ENCODE assay signal across 1 cellular context in genomic region chr13:93786846-93787245, GRCh38.
TF ChIP-seq lines count a peak whose summit lies in the region.

No MANE protein-coding gene starts in this region.

TF ChIP-seq in HEK293, 187 proteins besides CTCF, POLR2A, EP300 and RAD21 (continued from another document):
- no peak for TF ChIP-seq ZNF792 (tag by site-specific recombination; IDR thresholded peaks at IDR 0.05)
- TF ChIP-seq, protein P1, sequence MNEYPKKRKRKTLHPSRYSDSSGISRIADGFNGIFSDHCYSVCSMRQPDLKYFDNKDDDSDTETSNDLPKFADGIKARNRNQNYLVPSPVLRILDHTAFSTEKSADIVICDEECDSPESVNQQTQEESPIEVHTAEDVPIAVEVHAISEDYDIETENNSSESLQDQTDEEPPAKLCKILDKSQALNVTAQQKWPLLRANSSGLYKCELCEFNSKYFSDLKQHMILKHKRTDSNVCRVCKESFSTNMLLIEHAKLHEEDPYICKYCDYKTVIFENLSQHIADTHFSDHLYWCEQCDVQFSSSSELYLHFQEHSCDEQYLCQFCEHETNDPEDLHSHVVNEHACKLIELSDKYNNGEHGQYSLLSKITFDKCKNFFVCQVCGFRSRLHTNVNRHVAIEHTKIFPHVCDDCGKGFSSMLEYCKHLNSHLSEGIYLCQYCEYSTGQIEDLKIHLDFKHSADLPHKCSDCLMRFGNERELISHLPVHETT (tag by site-specific recombination; IDR thresholded peaks at IDR 0.05) = no peak
- TF ChIP-seq ZNF791 (tag by site-specific recombination; IDR thresholded peaks at IDR 0.05) = no peak
- no peak for TF ChIP-seq ZNF169 (tag by site-specific recombination; IDR thresholded peaks at IDR 0.05)
- TF ChIP-seq ZNF548 (tag by site-specific recombination; IDR thresholded peaks at IDR 0.05) = no peak
- TF ChIP-seq, protein P2, sequence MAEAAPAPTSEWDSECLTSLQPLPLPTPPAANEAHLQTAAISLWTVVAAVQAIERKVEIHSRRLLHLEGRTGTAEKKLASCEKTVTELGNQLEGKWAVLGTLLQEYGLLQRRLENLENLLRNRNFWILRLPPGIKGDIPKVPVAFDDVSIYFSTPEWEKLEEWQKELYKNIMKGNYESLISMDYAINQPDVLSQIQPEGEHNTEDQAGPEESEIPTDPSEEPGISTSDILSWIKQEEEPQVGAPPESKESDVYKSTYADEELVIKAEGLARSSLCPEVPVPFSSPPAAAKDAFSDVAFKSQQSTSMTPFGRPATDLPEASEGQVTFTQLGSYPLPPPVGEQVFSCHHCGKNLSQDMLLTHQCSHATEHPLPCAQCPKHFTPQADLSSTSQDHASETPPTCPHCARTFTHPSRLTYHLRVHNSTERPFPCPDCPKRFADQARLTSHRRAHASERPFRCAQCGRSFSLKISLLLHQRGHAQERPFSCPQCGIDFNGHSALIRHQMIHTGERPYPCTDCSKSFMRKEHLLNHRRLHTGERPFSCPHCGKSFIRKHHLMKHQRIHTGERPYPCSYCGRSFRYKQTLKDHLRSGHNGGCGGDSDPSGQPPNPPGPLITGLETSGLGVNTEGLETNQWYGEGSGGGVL (tag by site-specific recombination; IDR thresholded peaks at IDR 0.05) = no peak
- TF ChIP-seq ZNF404 (tag by site-specific recombination; IDR thresholded peaks at IDR 0.05) = no peak
- no peak for TF ChIP-seq ZNF529 (tag by site-specific recombination; IDR thresholded peaks at IDR 0.05; ENCODE audit: insufficient replicate concordance)
- no peak for TF ChIP-seq HOXC10 (CRISPR knock-in tag; IDR thresholded peaks at IDR 0.05)
- TF ChIP-seq FEZF1 (tag by site-specific recombination; IDR thresholded peaks at IDR 0.05) = peak; percentile 95
- TF ChIP-seq ZNF544 (tag by site-specific recombination; IDR thresholded peaks at IDR 0.05) = no peak
- no peak for TF ChIP-seq EGR2 (tag by site-specific recombination; IDR thresholded peaks at IDR 0.05; ENCODE audit: low read depth)
- no peak for TF ChIP-seq ZNF629 (tag by site-specific recombination; IDR thresholded peaks at IDR 0.05)
- TF ChIP-seq ZNF626 (tag by site-specific recombination; IDR thresholded peaks at IDR 0.05) = no peak
